In the genomic region with DNA sequence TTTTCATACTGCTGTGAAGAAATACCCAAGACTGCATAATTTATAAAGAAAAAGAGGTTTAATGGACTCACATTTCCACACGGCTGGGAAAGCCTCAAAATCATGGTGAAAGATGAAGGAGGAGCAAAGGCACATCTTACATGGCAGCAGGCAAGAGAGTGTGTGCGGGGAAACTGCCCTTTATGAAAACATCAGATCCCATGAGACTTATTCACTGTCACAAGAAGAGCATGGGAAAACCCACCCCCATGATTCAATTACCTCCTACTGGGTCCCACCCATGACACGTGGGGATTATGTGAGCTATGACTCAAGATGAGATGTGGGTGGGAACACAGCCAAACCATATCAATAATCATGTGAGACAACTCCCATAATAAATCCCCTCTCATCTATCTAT, we compare ENCODE assay signal across 19 cellular contexts. TPM values are rescaled to one million over a fixed set of nuclear protein-coding genes. Genes with fewer than 3 reads are reported as not detected.
DNase-seq lines count a peak whose midpoint lies in the region; ATAC-seq and TF ChIP-seq lines count a peak whose summit lies in the region.
"Had no signal": no experiment of that assay in that cellular context is flagged by ENCODE, and none has a peak within 500 bp of the region (broad histone marks: within the 10 kb centered on the region; RNA-seq: fewer than 3 reads in every experiment).

No MANE protein-coding gene starts in this region.

- WGBS in smooth muscle cell (ENCODE audit: low lambda C conversion rate), result 90% methylated on average over 3 of the region's 3 CpGs

- no peak overlapping the region for H3K9ac ChIP-seq in smooth muscle cell (ENCODE audit: low read depth)

- H3K36me3 ChIP-seq in smooth muscle cell (ENCODE audit: low read depth) (no peaks in the 10 kb centered on the region), MG63 (peaks cover 12% of the 10 kb centered on the region)
- H3K36me3 ChIP-seq: brain microvascular endothelial cell, HAP-1 had no signal

- ATAC-seq in activated CD8-positive, alpha-beta T cell treated with anti-CD3 and anti-CD28 coated beads for 36 hours, result no peak

- no peaks in the 10 kb centered on the region for H3F3A ChIP-seq in smooth muscle cell (ENCODE audit: low read depth)

- no peak overlapping the region for H3K4me2 ChIP-seq in smooth muscle cell

- no peaks in the 10 kb centered on the region for H4K20me1 ChIP-seq in smooth muscle cell (ENCODE audit: low read depth)

- H3K9me3 ChIP-seq in smooth muscle cell (replicated peaks; ENCODE audit: low read depth), result no peaks in the 10 kb centered on the region
- H3K9me3 ChIP-seq in MG63, result peaks cover 9% of the 10 kb centered on the region
- H3K9me3 ChIP-seq: HAP-1, stomach had no signal

- peak overlapping the region; percentile 96 for H3K27ac Mint-ChIP-seq in activated CD8-positive, alpha-beta T cell treated with anti-CD3 and anti-CD28 coated beads for 36 hours

- peak overlapping the region; percentile 71 for H3K4me3 Mint-ChIP-seq in activated CD8-positive, alpha-beta T cell treated with anti-CD3 and anti-CD28 coated beads for 36 hours

- no peak overlapping the region for H2AFZ ChIP-seq in smooth muscle cell (ENCODE audit: low read depth)

- peaks cover 7% of the 10 kb centered on the region for H3K79me2 ChIP-seq in smooth muscle cell (ENCODE audit: low read depth)

- no peak overlapping the region for H3K27ac ChIP-seq in smooth muscle cell (ENCODE audit: low read depth)
- H3K27ac ChIP-seq: brain microvascular endothelial cell, dorsolateral prefrontal cortex had no signal

- no peaks in the 10 kb centered on the region for H3K27me3 ChIP-seq in smooth muscle cell (ENCODE audit: low read depth)
- no peaks in the 10 kb centered on the region for H3K27me3 ChIP-seq in MG63
- H3K27me3 ChIP-seq: brain microvascular endothelial cell, dorsolateral prefrontal cortex, stomach had no signal

- H3K4me3 ChIP-seq in fibroblast of mammary gland (ENCODE audit: control insufficient read depth, low read depth, low read length) (no peak overlapping the region), smooth muscle cell (no peak overlapping the region), MG63 (no peak overlapping the region)
- H3K4me3 ChIP-seq: dorsolateral prefrontal cortex, HAP-1, stomach had no signal

- no peaks in the 10 kb centered on the region for H3K4me1 ChIP-seq in smooth muscle cell (ENCODE audit: low read depth)
- H3K4me1 ChIP-seq: HAP-1 had no signal

- peaks cover 71% of the 10 kb centered on the region for H3K4me1 Mint-ChIP-seq in activated CD8-positive, alpha-beta T cell treated with anti-CD3 and anti-CD28 coated beads for 36 hours (ENCODE audit: low read depth)

- intact Hi-C loops in activated CD8-positive, alpha-beta T cell treated with anti-CD3 and anti-CD28 coated beads for 36 hours (cut with micrococcal nuclease), result loop anchor here (5.0 kb wide), 1 partner anchor 124 kb away; the partner anchor contains the start of gene SNAPC3

- peaks cover 8% of the 10 kb centered on the region for H3K9me3 Mint-ChIP-seq in activated CD8-positive, alpha-beta T cell treated with anti-CD3 and anti-CD28 coated beads for 36 hours

- DNase-seq in stimulated activated CD4-positive, alpha-beta T cell treated with anti-CD3 and anti-CD28 coated beads, Interleukin-4, amount 100 ng/mL, for 24 hours, result peak; percentile 44
- DNase-seq in stimulated activated CD4-positive, alpha-beta T cell treated with anti-CD3 and anti-CD28 coated beads, Interleukin-2, amount 100 ng/mL, for 48 hours, result no peak
- DNase-seq in activated CD8-positive, alpha-beta T cell treated with anti-CD3 and anti-CD28 coated beads for 36 hours, result no peak
- DNase-seq in fibroblast of mammary gland (ENCODE audit: low read depth), result peak; percentile 81
- no peak for DNase-seq in smooth muscle cell (lab: John Stamatoyannopoulos, UW; ENCODE audit: unreplicated experiment)
- no peak for DNase-seq in central memory CD4-positive, alpha-beta T cell
- no peak for DNase-seq in MG63
- DNase-seq: activated effector memory CD4-positive, alpha-beta T cell treated with Interleukin-2 at 50 U/mL for 16 hours; AML-193; brain microvascular endothelial cell; dorsolateral prefrontal cortex; hippocampal formation; IMR-90; midbrain; NCI-H1105; NCI-H2171; stomach; SW 1271 had no signal

- peaks cover 32% of the 10 kb centered on the region for H3K36me3 Mint-ChIP-seq in activated CD8-positive, alpha-beta T cell treated with anti-CD3 and anti-CD28 coated beads for 36 hours (ENCODE audit: low read depth)

- POLR2A ChIA-PET in activated CD8-positive, alpha-beta T cell treated with anti-CD3 and anti-CD28 coated beads for 36 hours (lab: Charles Lee), result interaction anchor here (1.2 to 2.8 kb wide), 3 partner anchors 9 to 13 kb away, joined by 3 to 14 read pairs (median 4); no protein-coding TSS in a partner anchor

- TF ChIP-seq CTCF in activated CD8-positive, alpha-beta T cell treated with anti-CD3 and anti-CD28 coated beads for 36 hours (IDR thresholded peaks at IDR 0.05), result no peak
- no peak for TF ChIP-seq CTCF in fibroblast of mammary gland (conservative IDR thresholded peaks at IDR 0.05; ENCODE audit: control insufficient read depth, insufficient read depth, low read depth, low read length)
- TF ChIP-seq CTCF in smooth muscle cell (IDR thresholded peaks at IDR 0.05; ENCODE audit: borderline replicate concordance, insufficient read depth, poor library complexity, severe bottlenecking), result no peak

- no peaks in the 10 kb centered on the region for H3K27me3 Mint-ChIP-seq in activated CD8-positive, alpha-beta T cell treated with anti-CD3 and anti-CD28 coated beads for 36 hours

- CTCF ChIA-PET in activated CD8-positive, alpha-beta T cell treated with anti-CD3 and anti-CD28 coated beads for 36 hours (lab: Charles Lee), result no interaction called here

RNA-seq across cellular contexts. Expression of gene TTC39B, which starts 8.7 kb away (rescaled TPM):
- 10 to 100 TPM; 17.8 to 18.5 TPM for total RNA-seq in activated CD8-positive, alpha-beta T cell treated with anti-CD3 and anti-CD28 coated beads for 36 hours
- total RNA-seq in smooth muscle cell, result 12.1 and 13.3 TPM in 2 replicates
- 3.5 and 3.8 TPM in 2 replicates for polyA plus RNA-seq in smooth muscle cell
- 17.2 and 22.2 TPM in 2 replicates for total RNA-seq in MG63 (2014; rRNA removed; shearing (Covaris generic); ENCODE audit: low replicate concordance)

Comparison
In these comparisons a context has a peak if more than half of its experiments do, and no peak if none do; other contexts are left out.
1. DNase-seq: peak in stimulated activated CD4-positive, alpha-beta T cell treated with anti-CD3 and anti-CD28 coated beads, Interleukin-4, amount 100 ng/mL, for 24 hours (single experiment) and fibroblast of mammary gland (single experiment); none in stimulated activated CD4-positive, alpha-beta T cell treated with anti-CD3 and anti-CD28 coated beads, Interleukin-2, amount 100 ng/mL, for 48 hours (0 of 2), activated CD8-positive, alpha-beta T cell treated with anti-CD3 and anti-CD28 coated beads for 36 hours (single experiment), smooth muscle cell (single experiment), central memory CD4-positive, alpha-beta T cell (single experiment) and MG63 (single experiment).